ENCODE assay signal across 14 cellular contexts in genomic region chr7:19112290-19113000, GRCh38. TPM values are rescaled to one million over a fixed set of nuclear protein-coding genes. Genes with fewer than 3 reads are reported as not detected.
DNase-seq lines count a peak whose midpoint lies in the region; ATAC-seq and TF ChIP-seq lines count a peak whose summit lies in the region.
"Had no signal": no experiment of that assay in that cellular context is flagged by ENCODE, and none has a peak within 500 bp of the region (broad histone marks: within the 10 kb centered on the region; RNA-seq: fewer than 3 reads in every experiment).

No MANE protein-coding gene starts in this region.

- H3K27me3 Mint-ChIP-seq in MCF 10A (ENCODE audit: insufficient read depth, unreplicated experiment) (no peaks in the 10 kb centered on the region), endothelial cell (ENCODE audit: unreplicated experiment) (peaks cover 19% of the 10 kb centered on the region), mesothelial cell of epicardium (ENCODE audit: low read depth) (peaks cover 76% of the 10 kb centered on the region)

- no peak for TF ChIP-seq CTCF in breast epithelium (IDR thresholded peaks at IDR 0.05)
- no peak for TF ChIP-seq CTCF in MCF 10A (IDR thresholded peaks at IDR 0.05; ENCODE audit: unreplicated experiment)
- TF ChIP-seq CTCF in endothelial cell (IDR thresholded peaks at IDR 0.05; ENCODE audit: unreplicated experiment): no peak
- TF ChIP-seq CTCF in mesothelial cell of epicardium (IDR thresholded peaks at IDR 0.05; ENCODE audit: unreplicated experiment): no peak
- no peak for TF ChIP-seq CTCF in vagina (IDR thresholded peaks at IDR 0.05)
- TF ChIP-seq CTCF in body of pancreas (IDR thresholded peaks at IDR 0.05): no peak

- intact Hi-C loops in breast epithelium (cut with DNase I; ENCODE audit: low total_unique reads) (no loop called here), MCF 10A (cut with micrococcal nuclease) (loop anchor here (10.0 kb wide), 1 partner anchor 358 kb away; no protein-coding TSS in a partner anchor), vagina (cut with DNase I) (no loop called here), body of pancreas (cut with DNase I) (no loop called here)

- H3K4me1 Mint-ChIP-seq in MCF 10A (ENCODE audit: insufficient read depth, unreplicated experiment) (peaks cover 6% of the 10 kb centered on the region), endothelial cell (ENCODE audit: unreplicated experiment) (peaks cover 30% of the 10 kb centered on the region), mesothelial cell of epicardium (peaks cover 62% of the 10 kb centered on the region)
- H3K4me1 Mint-ChIP-seq: central memory CD8-positive, alpha-beta T cell had no signal

- H3K27ac ChIP-seq in breast epithelium (peak overlapping the region; percentile 67 to 86), vagina (no peak overlapping the region), body of pancreas (no peak overlapping the region)
- H3K27ac ChIP-seq: HL-60, neutrophil had no signal

- H3K9me3 Mint-ChIP-seq in MCF 10A (ENCODE audit: unreplicated experiment): peaks cover 7% of the 10 kb centered on the region
- H3K9me3 Mint-ChIP-seq in endothelial cell (ENCODE audit: unreplicated experiment): no peaks in the 10 kb centered on the region
- no peaks in the 10 kb centered on the region for H3K9me3 Mint-ChIP-seq in mesothelial cell of epicardium

- DNase-seq in breast epithelium (ENCODE audit: low spot score in 2 of 2) (no peak), MCF 10A (ENCODE audit: unreplicated experiment) (no peak), endothelial cell (ENCODE audit: low spot score) (peak; percentile 26), mesothelial cell of epicardium (ENCODE audit: low spot score in 2 of 2, unreplicated experiment in 2 of 2) (no peak), vagina (ENCODE audit: extremely low spot score in 2 of 2) (no peak), body of pancreas (no peak), NCI-H2196 treated with DMSO at 0.1 percent for 48 hours (lab: John Stamatoyannopoulos, UW; ENCODE audit: unreplicated experiment) (no peak)
- DNase-seq: NCI-H1436 had no signal

- TF ChIP-seq POLR2A in breast epithelium (IDR thresholded peaks at IDR 0.05): no peak
- no peak for TF ChIP-seq POLR2A in vagina (IDR thresholded peaks at IDR 0.05)
- TF ChIP-seq POLR2A in body of pancreas (IDR thresholded peaks at IDR 0.05): no peak

- POLR2A ChIA-PET in MCF 10A (lab: Yijun Ruan, JAX): interaction anchor here (0.7 to 3.2 kb wide), 2 partner anchors 34 to 410 kb away, joined by 3 to 20 read pairs; no protein-coding TSS in a partner anchor

- CTCF ChIA-PET in MCF 10A (lab: Yijun Ruan, JAX): interaction anchor here (0.6 to 1.1 kb wide), 3 partner anchors 16 to 755 kb away, joined by 3 to 4 read pairs (median 3); no protein-coding TSS in a partner anchor

- H3K36me3 Mint-ChIP-seq in MCF 10A (ENCODE audit: insufficient read depth, unreplicated experiment) (peaks cover 49% of the 10 kb centered on the region), endothelial cell (ENCODE audit: low read depth, unreplicated experiment) (peaks cover 4% of the 10 kb centered on the region), mesothelial cell of epicardium (peaks cover 8% of the 10 kb centered on the region)

- no peaks in the 10 kb centered on the region for H3K9me3 ChIP-seq in breast epithelium
- no peaks in the 10 kb centered on the region for H3K9me3 ChIP-seq in vagina
- no peaks in the 10 kb centered on the region for H3K9me3 ChIP-seq in body of pancreas
- H3K9me3 ChIP-seq: neutrophil had no signal

- H3K4me3 ChIP-seq in breast epithelium: peak overlapping the region; percentile 39 to 84 (median 66)
- peak overlapping the region; percentile 1 to 16 for H3K4me3 ChIP-seq in vagina
- no peak overlapping the region for H3K4me3 ChIP-seq in body of pancreas

- H3K4me1 ChIP-seq in breast epithelium (no peaks in the 10 kb centered on the region), vagina (peaks cover 22% of the 10 kb centered on the region), body of pancreas (peaks cover 26% of the 10 kb centered on the region)

- H3K4me3 Mint-ChIP-seq in MCF 10A (ENCODE audit: unreplicated experiment) (no peak overlapping the region), endothelial cell (ENCODE audit: unreplicated experiment) (no peak overlapping the region), mesothelial cell of epicardium (peak overlapping the region; percentile 92)
- H3K4me3 Mint-ChIP-seq: central memory CD8-positive, alpha-beta T cell; T-helper 1 cell treated with Interleukin-12 subunit alpha and Interleukin-12 subunit beta and Interleukin-4 antibody, amounts not matched to agents 30 μg/mL and 1 μg/mL, for 36 hours had no signal

- H3K36me3 ChIP-seq in breast epithelium (no peaks in the 10 kb centered on the region), vagina (no peaks in the 10 kb centered on the region), body of pancreas (replicated peaks in 1 of 2; ENCODE audit: insufficient read depth in 1 of 2, low read depth in 2 of 2) (no peaks in the 10 kb centered on the region)
- H3K36me3 ChIP-seq: neutrophil had no signal

- peaks cover 0 to 89% of the 10 kb centered on the region in 2 donors for H3K27me3 ChIP-seq in breast epithelium
- H3K27me3 ChIP-seq in vagina: no peaks in the 10 kb centered on the region
- peaks cover 0 to 67% of the 10 kb centered on the region in 2 donors for H3K27me3 ChIP-seq in body of pancreas

- WGBS in body of pancreas, 2 donors: 4 to 8% methylated on average over 41 of the region's 41 CpGs

- BruUV-seq in MCF 10A (replicated peaks; lab: Mats Ljungman, UMichigan): no TSS peak

- H3K27ac Mint-ChIP-seq in MCF 10A (ENCODE audit: low read depth, unreplicated experiment): no peak overlapping the region
- no peak overlapping the region for H3K27ac Mint-ChIP-seq in endothelial cell (ENCODE audit: unreplicated experiment)
- peak overlapping the region; percentile 91 for H3K27ac Mint-ChIP-seq in mesothelial cell of epicardium
- H3K27ac Mint-ChIP-seq: T-helper 1 cell treated with Interleukin-12 subunit alpha and Interleukin-12 subunit beta and Interleukin-4 antibody, amounts not matched to agents 30 μg/mL and 1 μg/mL, for 36 hours had no signal

- ATAC-seq in body of pancreas (no peak), esophagus mucosa (no peak)

RNA-seq across cellular contexts. Expression of gene TWIST1, which starts 5.0 kb away (rescaled TPM):
- total RNA-seq in breast epithelium (10 to 100 TPM in 2 of 3 donors, 1 to 10 TPM in 1; 7.2 to 99.5 (median 60.0) TPM), MCF 10A (2022) (16.1 and 18.9 TPM in 2 replicates), endothelial cell (ENCODE audit: unreplicated experiment) (2.4 TPM), mesothelial cell of epicardium (111 to 126 TPM (median 120 TPM) in 3 replicates), vagina (11.5 TPM), body of pancreas (1 to 10 TPM in 1 of 2 donors, under 1 TPM in 1; 0.52 to 3.0 TPM), esophagus mucosa (0.64 TPM)

RNA-seq across cellular contexts. Expression of gene FERD3L, which starts 32.8 kb away (rescaled TPM):
- total RNA-seq in breast epithelium: not detected
- total RNA-seq in MCF 10A (2022): not detected in 2 replicates
- not detected for total RNA-seq in endothelial cell (ENCODE audit: unreplicated experiment)
- not detected in 3 replicates for total RNA-seq in mesothelial cell of epicardium
- total RNA-seq in vagina: not detected
- total RNA-seq in body of pancreas: not detected
- total RNA-seq in esophagus mucosa: not detected
- total RNA-seq: A172 had no signal

Comparison
In these comparisons a context has a peak if more than half of its experiments do, and no peak if none do; other contexts are left out.
1. H3K27ac ChIP-seq: peak in breast epithelium (2 of 2); none in vagina (single experiment) and body of pancreas (0 of 4).
2. H3K4me3 ChIP-seq: peak in breast epithelium (3 of 3) and vagina (2 of 2); none in body of pancreas (0 of 2).